Comparison of ENCODE assay signal across 11 cellular contexts in genomic region chr2:170073288-170073687, GRCh38.
A peak's percentile ranks its signal among the peaks of the same experiment; 100 is the strongest.
DNase-seq lines count a peak whose midpoint lies in the region; ATAC-seq and TF ChIP-seq lines count a peak whose summit lies in the region.
"Had no signal": no experiment of that assay in that cellular context is flagged by ENCODE, and none has a peak within 500 bp of the region (broad histone marks: within the 10 kb centered on the region; RNA-seq: fewer than 3 reads in every experiment).

No MANE protein-coding gene starts in this region.

- H3K4me3 ChIP-seq in fibroblast of mammary gland (ENCODE audit: control insufficient read depth, low read depth, low read length), result no peak overlapping the region
- H3K4me3 ChIP-seq: SK-N-MC had no signal

- CTCF ChIA-PET in activated naive CD4-positive, alpha-beta T cell treated with anti-CD3 and anti-CD28 coated beads for 36 hours (lab: Charles Lee), result interaction anchor here (1.3 kb wide), 1 partner anchor 12 kb away, joined by 3 read pairs; no protein-coding TSS in a partner anchor

- H3K27me3 Mint-ChIP-seq in activated naive CD4-positive, alpha-beta T cell treated with anti-CD3 and anti-CD28 coated beads for 36 hours (ENCODE audit: low read depth), result no peaks in the 10 kb centered on the region
- H3K27me3 Mint-ChIP-seq: activated naive CD4-positive, alpha-beta T cell treated with anti-CD3 and anti-CD28 coated beads, Interleukin-2, amount 50 U/mL, for 24 hours had no signal

- peak; percentile 15 for DNase-seq in DMS153 treated with DMSO at 0.1 percent for 48 hours (lab: John Stamatoyannopoulos, UW; ENCODE audit: unreplicated experiment)
- DNase-seq in NCI-H446 treated with DMSO at 0.1 percent for 48 hours (lab: John Stamatoyannopoulos, UW), result peak; percentile 49
- DNase-seq in fibroblast of mammary gland (ENCODE audit: low read depth), result peak; percentile 68
- DNase-seq in posterior cingulate gyrus, result peak in 8 of 10 donors; percentile 11 to 88 (median 65)
- DNase-seq in activated naive CD4-positive, alpha-beta T cell treated with anti-CD3 and anti-CD28 coated beads for 36 hours, result no peak
- no peak for DNase-seq in germinal center (ENCODE audit: low spot score)
- DNase-seq: immature natural killer cell had no signal

- TF ChIP-seq CTCF in fibroblast of mammary gland (conservative IDR thresholded peaks at IDR 0.05; ENCODE audit: control insufficient read depth, insufficient read depth, low read depth, low read length), result no peak

- peaks cover 15% of the 10 kb centered on the region for H3K9me3 Mint-ChIP-seq in activated naive CD4-positive, alpha-beta T cell treated with anti-CD3 and anti-CD28 coated beads for 36 hours

- H3K4me1 Mint-ChIP-seq in activated naive CD4-positive, alpha-beta T cell treated with anti-CD3 and anti-CD28 coated beads for 36 hours (ENCODE audit: low read depth), result no peaks in the 10 kb centered on the region
- H3K4me1 Mint-ChIP-seq: activated naive CD4-positive, alpha-beta T cell treated with anti-CD3 and anti-CD28 coated beads, Interleukin-2, amount 50 U/mL, for 24 hours had no signal

- no peak overlapping the region for H3K27ac Mint-ChIP-seq in activated naive CD4-positive, alpha-beta T cell treated with anti-CD3 and anti-CD28 coated beads for 36 hours
- H3K27ac Mint-ChIP-seq: activated naive CD4-positive, alpha-beta T cell treated with anti-CD3 and anti-CD28 coated beads, Interleukin-2, amount 50 U/mL, for 24 hours; immature natural killer cell had no signal

- peaks cover 42% of the 10 kb centered on the region for H3K36me3 Mint-ChIP-seq in activated naive CD4-positive, alpha-beta T cell treated with anti-CD3 and anti-CD28 coated beads for 36 hours (ENCODE audit: low read depth)

- H3K4me3 Mint-ChIP-seq in activated naive CD4-positive, alpha-beta T cell treated with anti-CD3 and anti-CD28 coated beads for 36 hours, result no peak overlapping the region
- H3K4me3 Mint-ChIP-seq: activated naive CD4-positive, alpha-beta T cell treated with anti-CD3 and anti-CD28 coated beads, Interleukin-2, amount 50 U/mL, for 24 hours; immature natural killer cell had no signal

- ATAC-seq in GM19023 (IDR thresholded peaks at IDR 0.05; ENCODE audit: unreplicated experiment), result no peak
- ATAC-seq in GM18861 (IDR thresholded peaks at IDR 0.05; ENCODE audit: unreplicated experiment), result no peak

- intact Hi-C loops in posterior cingulate gyrus (cut with DNase I), result no loop called here
- intact Hi-C loops in activated naive CD4-positive, alpha-beta T cell treated with anti-CD3 and anti-CD28 coated beads for 36 hours (cut with micrococcal nuclease), result no loop called here

Comparison
In these comparisons a context has a peak if more than half of its experiments do, and no peak if none do; other contexts are left out.
1. DNase-seq: peak in DMS153 treated with DMSO at 0.1 percent for 48 hours (single experiment), NCI-H446 treated with DMSO at 0.1 percent for 48 hours (single experiment), fibroblast of mammary gland (single experiment) and posterior cingulate gyrus (8 of 10); none in activated naive CD4-positive, alpha-beta T cell treated with anti-CD3 and anti-CD28 coated beads for 36 hours (single experiment) and germinal center (single experiment).